ENCODE assay signal across 10 cellular contexts in genomic region chr13:20441879-20442278, GRCh38.
DNase-seq lines count a peak whose midpoint lies in the region; ATAC-seq and TF ChIP-seq lines count a peak whose summit lies in the region.
"Had no signal": no experiment of that assay in that cellular context is flagged by ENCODE, and none has a peak within 500 bp of the region (broad histone marks: within the 10 kb centered on the region; RNA-seq: fewer than 3 reads in every experiment).

No MANE protein-coding gene starts in this region.

- H3K36me3 ChIP-seq in neuronal stem cell (replicated peaks in 1 of 2; ENCODE audit: control insufficient read depth in 2 of 2, insufficient read depth in 2 of 2, low read length in 2 of 2) (no peaks in the 10 kb centered on the region), left lung (no peaks in the 10 kb centered on the region)

- H3K4me3 ChIP-seq in dorsolateral prefrontal cortex = peak overlapping the region in 3 of 59 donors; percentile 1 to 28 (median 9)
- no peak overlapping the region for H3K4me3 ChIP-seq in neuronal stem cell (ENCODE audit: low read length in 2 of 2)
- no peak overlapping the region for H3K4me3 ChIP-seq in left lung

- DNase-seq in ELR (ENCODE audit: low read depth) (peak; percentile 48), M059J (ENCODE audit: low read depth) (peak; percentile 58), dorsolateral prefrontal cortex (no peak), neuronal stem cell (ENCODE audit: low spot score) (peak; percentile 18), left lung (no peak), 8988T (no peak)
- DNase-seq in activated T-cell treated with anti-CD3 and anti-CD28 coated beads, Interleukin-2, amount 50 U/mL, for 1 hour = no peak
- DNase-seq: activated CD8-positive, alpha-beta memory T cell treated with anti-CD3 and anti-CD28 coated beads, Interleukin-2, amount 50 U/mL, for 4 hours; KBM-7 had no signal

- peak overlapping the region in 45 of 59 donors; percentile 1 to 81 (median 53) for H3K27ac ChIP-seq in dorsolateral prefrontal cortex
- H3K27ac ChIP-seq in neuronal stem cell (replicated peaks; ENCODE audit: low read length) = no peak overlapping the region
- H3K27ac ChIP-seq in left lung = no peak overlapping the region

- H4K91ac ChIP-seq in neuronal stem cell (ENCODE audit: low read depth, low read length, poor library complexity) = no peak overlapping the region

- no peak overlapping the region for H3K23ac ChIP-seq in neuronal stem cell (ENCODE audit: low read depth, low read length, poor library complexity)

- no peak for ATAC-seq in left lung
- no peak for ATAC-seq in HG03571 (IDR thresholded peaks at IDR 0.05; ENCODE audit: unreplicated experiment)

- no peaks in the 10 kb centered on the region for H3K79me1 ChIP-seq in neuronal stem cell (ENCODE audit: low read depth, low read length)

- intact Hi-C loops in dorsolateral prefrontal cortex (cut with DNase I) = no loop called here
- intact Hi-C loops in left lung (cut with DNase I) = no loop called here

- no peak overlapping the region for H3K14ac ChIP-seq in neuronal stem cell (ENCODE audit: low read length)

- no peak overlapping the region for H2BK120ac ChIP-seq in neuronal stem cell (ENCODE audit: low read depth, low read length)

- TF ChIP-seq CTCF in dorsolateral prefrontal cortex (IDR thresholded peaks at IDR 0.05 in 54 of 56, conservative IDR thresholded peaks at IDR 0.05 in 2 of 56; ENCODE audit: low read depth in 1 of 56, partially characterized antibody in 56 of 56) = no peak
- no peak for TF ChIP-seq CTCF in left lung (IDR thresholded peaks at IDR 0.05)

- WGBS in neuronal stem cell (ENCODE audit: extremely low coverage in 2 of 2, insufficient read length in 2 of 2, insufficient replicate concordance in 1 of 2), 2 donors = no CpG with 5 or more reads among the region's 2 CpGs

- peaks cover 0 to 2% of the 10 kb centered on the region in 2 donors for H3K4me1 ChIP-seq in neuronal stem cell (ENCODE audit: control insufficient read depth in 2 of 2, insufficient read depth in 1 of 2, low read depth in 1 of 2, low read length in 2 of 2)
- no peaks in the 10 kb centered on the region for H3K4me1 ChIP-seq in left lung

- H2BK15ac ChIP-seq in neuronal stem cell (ENCODE audit: low read length) = no peak overlapping the region

- H3K27me3 ChIP-seq in dorsolateral prefrontal cortex = no peaks in the 10 kb centered on the region
- no peaks in the 10 kb centered on the region for H3K27me3 ChIP-seq in neuronal stem cell (ENCODE audit: control insufficient read depth in 3 of 3, insufficient read depth in 3 of 3, low read depth in 1 of 3, low read length in 3 of 3)
- no peaks in the 10 kb centered on the region for H3K27me3 ChIP-seq in left lung

- H2BK5ac ChIP-seq in neuronal stem cell (ENCODE audit: low read length) = no peak overlapping the region

- H4K8ac ChIP-seq in neuronal stem cell (ENCODE audit: low read depth, low read length) = no peak overlapping the region

- no peak overlapping the region for H3K4me2 ChIP-seq in neuronal stem cell (ENCODE audit: insufficient read depth, low read length, poor library complexity, severe bottlenecking)

- no peak overlapping the region for H3K18ac ChIP-seq in neuronal stem cell (ENCODE audit: low read length)

- H2BK12ac ChIP-seq in neuronal stem cell (ENCODE audit: low read length) = no peak overlapping the region

- H3K9me3 ChIP-seq in neuronal stem cell (replicated peaks in 1 of 2; ENCODE audit: control insufficient read depth in 2 of 2, insufficient read depth in 1 of 2, low read depth in 1 of 2, low read length in 2 of 2) (peaks cover 0 to 2% of the 10 kb centered on the region in 2 donors), left lung (peaks cover 0 to 5% of the 10 kb centered on the region in 2 donors)

- H2AK5ac ChIP-seq in neuronal stem cell (ENCODE audit: low read depth, low read length) = no peak overlapping the region

- no peak overlapping the region for H3K4ac ChIP-seq in neuronal stem cell (ENCODE audit: low read length)

- no peak overlapping the region for H3K9ac ChIP-seq in neuronal stem cell (ENCODE audit: low read depth, low read length, poor library complexity)

- no peak overlapping the region for H2AFZ ChIP-seq in neuronal stem cell (ENCODE audit: low read length)

Comparison
In these comparisons a context has a peak if more than half of its experiments do, and no peak if none do; other contexts are left out.
1. DNase-seq: peak in ELR (single experiment), M059J (single experiment) and neuronal stem cell (single experiment); none in dorsolateral prefrontal cortex (0 of 10), left lung (0 of 2), activated T-cell treated with anti-CD3 and anti-CD28 coated beads, Interleukin-2, amount 50 U/mL, for 1 hour (single experiment) and 8988T (single experiment).
2. H3K27ac ChIP-seq: peak in dorsolateral prefrontal cortex (45 of 59); none in neuronal stem cell (single experiment) and left lung (0 of 2).